ENCODE assay signal across 9 cellular contexts in the genomic region with DNA sequence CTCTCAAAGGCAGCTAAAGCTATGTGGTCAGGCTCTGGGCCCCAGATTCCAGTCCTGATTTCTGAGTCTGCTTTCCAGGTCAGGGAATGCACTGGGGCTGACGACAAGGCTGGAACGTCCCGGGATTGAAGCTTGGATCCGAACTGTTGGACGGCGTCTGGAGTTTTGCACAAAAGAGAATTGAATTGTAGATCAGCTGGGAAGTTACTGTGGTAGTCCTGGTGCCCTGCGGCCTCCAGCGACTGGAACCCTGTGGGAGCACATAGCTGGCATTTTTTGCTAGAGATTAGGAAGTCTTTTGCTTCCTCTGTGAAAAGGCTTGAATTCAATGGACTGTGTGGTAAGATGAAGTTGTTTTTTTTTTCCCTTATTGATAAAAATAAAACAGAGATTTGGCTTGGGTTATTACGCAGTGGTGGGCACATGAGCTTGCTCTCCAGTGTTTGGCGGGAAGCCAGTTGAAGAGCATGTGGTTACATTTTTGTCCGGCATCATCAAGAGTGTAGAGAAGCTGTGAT. TPM values are rescaled to one million over a fixed set of nuclear protein-coding genes. Genes with fewer than 3 reads are reported as not detected.
DNase-seq lines count a peak whose midpoint lies in the region; ATAC-seq and TF ChIP-seq lines count a peak whose summit lies in the region.
"Had no signal": no experiment of that assay in that cellular context is flagged by ENCODE, and none has a peak within 500 bp of the region (broad histone marks: within the 10 kb centered on the region; RNA-seq: fewer than 3 reads in every experiment).

A gene (plus strand): TSS at position 51 of the 518 bp plus-strand sequence.

- H3K4me3 ChIP-seq in coronary artery: no peak within 1 kb of the TSS
- no peak within 1 kb of the TSS for H3K4me3 ChIP-seq in upper lobe of left lung

- no peaks in the 10 kb centered on the region for H3K36me3 ChIP-seq in upper lobe of left lung

- CTCF ChIA-PET in activated CD8-positive, alpha-beta memory T cell treated with anti-CD3 and anti-CD28 coated beads for 36 hours (lab: Charles Lee): no interaction called here

- POLR2A ChIA-PET in activated CD8-positive, alpha-beta memory T cell treated with anti-CD3 and anti-CD28 coated beads for 36 hours (lab: Charles Lee): no interaction called here

- peaks cover 19% of the 10 kb centered on the region for H3K4me1 Mint-ChIP-seq in memory B cell

- no peaks in the 10 kb centered on the region for H3K27me3 ChIP-seq in upper lobe of left lung

- no peak for TF ChIP-seq POLR2A in upper lobe of left lung (IDR thresholded peaks at IDR 0.05)

- 44 to 56% methylated on average over 11 of the region's 11 CpGs for WGBS in upper lobe of left lung, 2 donors

- TF ChIP-seq EP300 in upper lobe of left lung (IDR thresholded peaks at IDR 0.05): no peak

- H3K27ac Mint-ChIP-seq in memory B cell: peak within 1 kb of the TSS; percentile 23

- H3K27me3 Mint-ChIP-seq in memory B cell: no peaks in the 10 kb centered on the region

- no peaks in the 10 kb centered on the region for H3K36me3 Mint-ChIP-seq in memory B cell

- H3K4me3 Mint-ChIP-seq in memory B cell: peak within 1 kb of the TSS; percentile 46

- H3K9me3 Mint-ChIP-seq in memory B cell: no peaks in the 10 kb centered on the region

- no peak for DNase-seq in activated CD8-positive, alpha-beta memory T cell treated with anti-CD3 and anti-CD28 coated beads, Interleukin-2, amount 50 U/mL, for 4 hours
- DNase-seq in coronary artery (ENCODE audit: low spot score): no peak
- no peak for DNase-seq in memory B cell (ENCODE audit: low spot score in 2 of 2)
- DNase-seq in upper lobe of left lung: no peak
- DNase-seq in activated gamma-delta T cell (lab: John Stamatoyannopoulos, UW): no peak

- H3K27ac ChIP-seq in coronary artery (peak within 1 kb of the TSS; percentile 33 to 76), upper lobe of left lung (peak within 1 kb of the TSS in 1 of 4 donors; percentile 26)
- H3K27ac ChIP-seq: HL-60 had no signal

- no peak for TF ChIP-seq CTCF in coronary artery (IDR thresholded peaks at IDR 0.05)
- no peak for TF ChIP-seq CTCF in upper lobe of left lung (IDR thresholded peaks at IDR 0.05)

- H3K4me1 ChIP-seq in upper lobe of left lung: peaks cover 0 to 7% (median 0%) of the 10 kb centered on the region in 4 donors

- ATAC-seq in memory B cell (ENCODE audit: low read depth) (no peak), upper lobe of left lung (ENCODE audit: low FRiP score in 2 of 2) (no peak), GM19023 (IDR thresholded peaks at IDR 0.05; ENCODE audit: unreplicated experiment) (no peak), HG03039 (IDR thresholded peaks at IDR 0.05; ENCODE audit: unreplicated experiment) (no peak)

- H3K9me3 ChIP-seq in upper lobe of left lung: no peaks in the 10 kb centered on the region

RNA-seq across cellular contexts. Expression of the gene that starts here (rescaled TPM):
- 100 to 1,000 TPM; 238 TPM for total RNA-seq in activated CD8-positive, alpha-beta memory T cell treated with anti-CD3 and anti-CD28 coated beads for 36 hours
- 10 to 100 TPM; 60.8 to 98.5 (median 88.9) TPM for total RNA-seq in upper lobe of left lung
